In genomic region chr7:11516328-11516727, GRCh38 we compare ENCODE assay signal across 32 cellular contexts.
"Had no signal": no experiment of that assay in that cellular context is flagged by ENCODE, and none has a peak within 500 bp of the region (broad histone marks: within the 10 kb centered on the region; RNA-seq: fewer than 3 reads in every experiment).

No MANE protein-coding gene starts in this region.

- H3K27ac Mint-ChIP-seq: activated B cell treated with CpG ODN at 0.5 μM for 24 hours; activated CD4-positive, alpha-beta memory T cell treated with anti-CD3 and anti-CD28 coated beads for 36 hours; activated CD4-positive, alpha-beta T cell treated with anti-CD3 and anti-CD28 coated beads, Interleukin-2, amount 10 ng/mL, durations not matched to agents 24 days and 14 days; activated CD8-positive, alpha-beta T cell treated with anti-CD3 and anti-CD28 coated beads for 36 hours; activated naive CD4-positive, alpha-beta T cell treated with anti-CD3 and anti-CD28 coated beads for 36 hours; activated naive CD4-positive, alpha-beta T cell treated with anti-CD3 and anti-CD28 coated beads, Interleukin-2, amount 50 U/mL, for 72 hours; activated naive CD8-positive, alpha-beta T cell treated with anti-CD3 and anti-CD28 coated beads for 36 hours; activated T-cell treated with anti-CD3 and anti-CD28 coated beads, Interleukin-2, amount 50 U/mL, for 72 hours; activated T-helper 1 cell treated with anti-CD3 and anti-CD28 coated beads, Interleukin-12 subunit alpha, Interleukin-12 subunit beta, Interleukin-2, Interleukin-4 antibody, amounts not matched to agents 30 ng/mL and 10 ng/mL and 1 ng/mL, durations not matched to agents 14 hours and 24 hours and 36 hours; activated T-helper 17 cell treated with anti-CD3 and anti-CD28 coated beads, Interleukin-2, amount 50 U/mL, for 72 hours; T-helper 17 cell had no signal

- H3K27me3 Mint-ChIP-seq: activated B cell treated with CpG ODN at 0.5 μM for 24 hours; activated CD4-positive, alpha-beta memory T cell treated with anti-CD3 and anti-CD28 coated beads for 36 hours; activated CD4-positive, alpha-beta T cell treated with anti-CD3 and anti-CD28 coated beads, Interleukin-2, amount 10 ng/mL, durations not matched to agents 24 days and 14 days; activated CD8-positive, alpha-beta T cell treated with anti-CD3 and anti-CD28 coated beads for 36 hours; activated naive CD8-positive, alpha-beta T cell treated with anti-CD3 and anti-CD28 coated beads for 36 hours; activated T-helper 17 cell treated with anti-CD3 and anti-CD28 coated beads, Interleukin-2, amount 50 U/mL, for 72 hours; T-helper 17 cell had no signal

- H3K4me3 Mint-ChIP-seq: activated B cell treated with CpG ODN at 0.5 μM for 24 hours; activated CD4-positive, alpha-beta memory T cell treated with anti-CD3 and anti-CD28 coated beads for 36 hours; activated CD4-positive, alpha-beta T cell treated with anti-CD3 and anti-CD28 coated beads, Interleukin-2, amount 10 ng/mL, durations not matched to agents 24 days and 14 days; activated CD8-positive, alpha-beta T cell treated with anti-CD3 and anti-CD28 coated beads for 36 hours; activated naive CD4-positive, alpha-beta T cell treated with anti-CD3 and anti-CD28 coated beads for 36 hours; activated naive CD8-positive, alpha-beta T cell treated with anti-CD3 and anti-CD28 coated beads for 36 hours; activated T-cell treated with anti-CD3 and anti-CD28 coated beads, Interleukin-2, amount 50 U/mL, for 4 hours; activated T-cell treated with anti-CD3 and anti-CD28 coated beads, Interleukin-2, amount 50 U/mL, for 72 hours; activated T-helper 1 cell treated with anti-CD3 and anti-CD28 coated beads, Interleukin-12 subunit alpha, Interleukin-12 subunit beta, Interleukin-2, Interleukin-4 antibody, amounts not matched to agents 30 ng/mL and 10 ng/mL and 1 ng/mL, durations not matched to agents 14 hours and 24 hours and 36 hours; activated T-helper 17 cell treated with anti-CD3 and anti-CD28 coated beads, Interleukin-2, amount 50 U/mL, for 72 hours; T-helper 17 cell had no signal

- H3K4me1 Mint-ChIP-seq: activated B cell treated with CpG ODN at 0.5 μM for 24 hours; activated CD4-positive, alpha-beta T cell treated with anti-CD3 and anti-CD28 coated beads, Interleukin-2, amount 10 ng/mL, durations not matched to agents 24 days and 14 days; activated naive CD8-positive, alpha-beta T cell treated with anti-CD3 and anti-CD28 coated beads for 36 hours; activated T-helper 17 cell treated with anti-CD3 and anti-CD28 coated beads, Interleukin-2, amount 50 U/mL, for 72 hours had no signal

- DNase-seq: activated B cell treated with CpG ODN at 0.5 μM for 24 hours; activated CD4-positive, alpha-beta memory T cell treated with anti-CD3 and anti-CD28 coated beads for 36 hours; activated CD4-positive, alpha-beta T cell treated with anti-CD3 and anti-CD28 coated beads for 4 hours; activated CD4-positive, alpha-beta T cell treated with anti-CD3 and anti-CD28 coated beads, Interleukin-2, amount 10 ng/mL, durations not matched to agents 24 days and 14 days; activated CD4-positive, alpha-beta T cell treated with anti-CD3 and anti-CD28 coated beads, Interleukin-2, amount 50 U/mL, for 1 hour; activated CD4-positive, alpha-beta T cell treated with anti-CD3 and anti-CD28 coated beads, Interleukin-2, amount 50 U/mL, for 4 hours; activated CD4-positive, CD25-positive, alpha-beta regulatory T cell treated with anti-CD3 and anti-CD28 coated beads, Interleukin-2, amount 50 U/mL, for 72 hours; activated CD8-positive, alpha-beta memory T cell treated with anti-CD3 and anti-CD28 coated beads, Interleukin-2, amount 50 U/mL, for 4 hours; activated CD8-positive, alpha-beta T cell treated with anti-CD3 and anti-CD28 coated beads for 36 hours; activated effector memory CD4-positive, alpha-beta T cell treated with anti-CD3 and anti-CD28 coated beads, Interleukin-2, amount 50 U/mL, for 16 hours; activated gamma-delta T cell treated with Interleukin-2 at 50 U/mL for 16 hours; activated naive CD4-positive, alpha-beta T cell; activated naive CD4-positive, alpha-beta T cell treated with anti-CD3 and anti-CD28 coated beads for 36 hours; activated naive CD4-positive, alpha-beta T cell treated with anti-CD3 and anti-CD28 coated beads, Interleukin-2, amount 50 U/mL, for 16 hours; activated naive CD8-positive, alpha-beta T cell treated with anti-CD3 and anti-CD28 coated beads for 36 hours; activated T-cell treated with anti-CD3 and anti-CD28 coated beads for 4 hours; activated T-cell treated with anti-CD3 and anti-CD28 coated beads, Interleukin-2, amount 50 U/mL, for 1 hour; activated T-cell treated with anti-CD3 and anti-CD28 coated beads, Interleukin-2, amount 50 U/mL, for 4 hours; activated T-cell treated with anti-CD3 and anti-CD28 coated beads, Interleukin-2, amount 50 U/mL, for 72 hours; adrenal gland; amniotic stem cell; aorta; body of pancreas; brain microvascular endothelial cell; central memory CD4-positive, alpha-beta T cell; T-helper 17 cell; T-helper 9 cell had no signal

- FAIRE-seq: astrocyte, TTC549 had no signal

- H3K36me3 Mint-ChIP-seq: activated CD4-positive, alpha-beta memory T cell treated with anti-CD3 and anti-CD28 coated beads for 36 hours; activated naive CD4-positive, alpha-beta T cell treated with anti-CD3 and anti-CD28 coated beads, Interleukin-2, amount 50 U/mL, for 72 hours; activated naive CD8-positive, alpha-beta T cell treated with anti-CD3 and anti-CD28 coated beads for 36 hours had no signal

- H3K9me3 Mint-ChIP-seq: activated B cell treated with CpG ODN at 0.5 μM for 24 hours; activated CD4-positive, alpha-beta memory T cell treated with anti-CD3 and anti-CD28 coated beads for 36 hours; activated CD8-positive, alpha-beta T cell treated with anti-CD3 and anti-CD28 coated beads for 36 hours; activated T-helper 1 cell treated with anti-CD3 and anti-CD28 coated beads, Interleukin-12 subunit alpha, Interleukin-12 subunit beta, Interleukin-2, Interleukin-4 antibody, amounts not matched to agents 30 ng/mL and 10 ng/mL and 1 ng/mL, durations not matched to agents 14 hours and 24 hours and 36 hours had no signal

- ATAC-seq: activated CD8-positive, alpha-beta T cell treated with anti-CD3 and anti-CD28 coated beads for 36 hours; activated naive CD4-positive, alpha-beta T cell treated with anti-CD3 and anti-CD28 coated beads, Interleukin-2, amount 50 U/mL, for 72 hours; activated T-cell treated with anti-CD3 and anti-CD28 coated beads, Interleukin-2, amount 50 U/mL, for 4 hours; activated T-cell treated with anti-CD3 and anti-CD28 coated beads, Interleukin-2, amount 50 U/mL, for 72 hours; activated T-helper 17 cell treated with anti-CD3 and anti-CD28 coated beads, Interleukin-2, amount 50 U/mL, for 72 hours; body of pancreas; T-helper 17 cell had no signal
